ENCODE assay signal across 35 cellular contexts in genomic region chr12:46050805-46051204, GRCh38.
"Had no signal": no experiment of that assay in that cellular context is flagged by ENCODE, and none has a peak within 500 bp of the region (broad histone marks: within the 10 kb centered on the region; RNA-seq: fewer than 3 reads in every experiment).

No MANE protein-coding gene starts in this region.

- H3K4me3 ChIP-seq: MG63 had no signal

- H3K27me3 ChIP-seq: MG63 had no signal

- H3K36me3 ChIP-seq: MG63 had no signal

- DNase-seq: Karpas-422, Kasumi-1, MG63, MM.1S, MV-4-11, NCI-H1048, NCI-H1092, NCI-H1092 treated with DMSO at 0.1 percent for 48 hours, NCI-H1105, NCI-H1105 treated with DMSO at 0.1 percent for 48 hours, NCI-H1417, NCI-H1417 treated with DMSO at 0.1 percent for 48 hours, NCI-H1436, NCI-H1436 treated with DMSO at 0.1 percent for 48 hours, NCI-H146, NCI-H1694, NCI-H1694 treated with DMSO at 0.1 percent for 48 hours, NCI-H187, NCI-H187 treated with DMSO at 0.1 percent for 48 hours, NCI-H1930, NCI-H2029, NCI-H2029 treated with DMSO at 0.1 percent for 48 hours, NCI-H2081, NCI-H2081 treated with DMSO at 0.1 percent for 48 hours, NCI-H2107, NCI-H2171, NCI-H2171 treated with DMSO at 0.1 percent for 48 hours, NCI-H2227 treated with DMSO at 0.1 percent for 48 hours, NCI-H226, NCI-H345, NCI-H446, NCI-H446 treated with DMSO at 0.1 percent for 48 hours, NCI-H510A, NCI-H510A treated with DMSO at 0.1 percent for 48 hours, NCI-H524 had no signal
